ENCODE assay signal across 1 cellular context in the genomic region with DNA sequence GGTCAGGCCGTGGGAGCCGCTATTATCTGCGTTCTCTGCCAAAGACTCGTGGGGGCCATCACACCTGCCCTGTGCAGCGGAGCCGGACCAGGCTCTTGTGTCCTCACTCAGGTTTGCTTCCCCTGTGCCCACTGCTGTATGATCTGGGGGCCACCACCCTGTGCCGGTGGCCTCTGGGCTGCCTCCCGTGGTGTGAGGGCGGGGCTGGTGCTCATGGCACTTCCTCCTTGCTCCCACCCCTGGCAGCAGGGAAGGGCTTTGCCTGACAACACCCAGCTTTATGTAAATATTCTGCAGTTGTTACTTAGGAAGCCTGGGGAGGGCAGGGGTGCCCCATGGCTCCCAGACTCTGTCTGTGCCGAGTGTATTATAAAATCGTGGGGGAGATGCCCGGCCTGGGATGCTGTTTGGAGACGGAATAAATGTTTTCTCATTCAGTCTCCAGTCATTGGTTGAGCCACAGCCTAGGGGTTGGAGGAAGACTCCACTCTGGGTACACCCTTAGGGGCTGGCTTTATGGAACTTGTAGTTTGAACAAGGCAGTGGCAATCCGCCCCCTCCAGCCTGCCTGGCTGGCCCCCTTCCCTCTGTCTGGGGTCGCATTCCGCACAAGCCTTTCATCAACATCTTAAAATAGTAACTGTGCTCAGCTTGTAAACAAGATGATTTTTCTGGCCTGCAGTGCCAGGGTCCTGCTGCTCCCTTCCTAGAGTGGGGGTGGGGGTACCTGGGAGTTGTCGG.
TF ChIP-seq lines count a peak whose summit lies in the region.

No MANE protein-coding gene starts in this region.

TF ChIP-seq in HCT116, 20 proteins besides CTCF, POLR2A, EP300 and RAD21 (continued from another document):
- TF ChIP-seq, protein P1, sequence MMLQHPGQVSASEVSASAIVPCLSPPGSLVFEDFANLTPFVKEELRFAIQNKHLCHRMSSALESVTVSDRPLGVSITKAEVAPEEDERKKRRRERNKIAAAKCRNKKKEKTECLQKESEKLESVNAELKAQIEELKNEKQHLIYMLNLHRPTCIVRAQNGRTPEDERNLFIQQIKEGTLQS (IDR thresholded peaks at IDR 0.05), result no peak
- TF ChIP-seq SRF (IDR thresholded peaks at IDR 0.05; ENCODE audit: low read depth), result no peak
- no peak for TF ChIP-seq CBX3 (IDR thresholded peaks at IDR 0.05; ENCODE audit: low read depth)
- TF ChIP-seq, protein P2, sequence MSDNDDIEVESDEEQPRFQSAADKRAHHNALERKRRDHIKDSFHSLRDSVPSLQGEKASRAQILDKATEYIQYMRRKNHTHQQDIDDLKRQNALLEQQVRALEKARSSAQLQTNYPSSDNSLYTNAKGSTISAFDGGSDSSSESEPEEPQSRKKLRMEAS (IDR thresholded peaks at IDR 0.05), result no peak
- no peak for TF ChIP-seq FOSL1 (IDR thresholded peaks at IDR 0.05; ENCODE audit: low read depth)
- TF ChIP-seq ELF1 (IDR thresholded peaks at IDR 0.05; ENCODE audit: borderline replicate concordance, low read depth), result no peak
- no peak for TF ChIP-seq ZFX (IDR thresholded peaks at IDR 0.05)
- no peak for TF ChIP-seq SIN3A (IDR thresholded peaks at IDR 0.05; ENCODE audit: low read depth)
- TF ChIP-seq YY1 (IDR thresholded peaks at IDR 0.05; ENCODE audit: extremely low read depth, insufficient replicate concordance, low read depth, low read length), result no peak
- TF ChIP-seq, protein P3, sequence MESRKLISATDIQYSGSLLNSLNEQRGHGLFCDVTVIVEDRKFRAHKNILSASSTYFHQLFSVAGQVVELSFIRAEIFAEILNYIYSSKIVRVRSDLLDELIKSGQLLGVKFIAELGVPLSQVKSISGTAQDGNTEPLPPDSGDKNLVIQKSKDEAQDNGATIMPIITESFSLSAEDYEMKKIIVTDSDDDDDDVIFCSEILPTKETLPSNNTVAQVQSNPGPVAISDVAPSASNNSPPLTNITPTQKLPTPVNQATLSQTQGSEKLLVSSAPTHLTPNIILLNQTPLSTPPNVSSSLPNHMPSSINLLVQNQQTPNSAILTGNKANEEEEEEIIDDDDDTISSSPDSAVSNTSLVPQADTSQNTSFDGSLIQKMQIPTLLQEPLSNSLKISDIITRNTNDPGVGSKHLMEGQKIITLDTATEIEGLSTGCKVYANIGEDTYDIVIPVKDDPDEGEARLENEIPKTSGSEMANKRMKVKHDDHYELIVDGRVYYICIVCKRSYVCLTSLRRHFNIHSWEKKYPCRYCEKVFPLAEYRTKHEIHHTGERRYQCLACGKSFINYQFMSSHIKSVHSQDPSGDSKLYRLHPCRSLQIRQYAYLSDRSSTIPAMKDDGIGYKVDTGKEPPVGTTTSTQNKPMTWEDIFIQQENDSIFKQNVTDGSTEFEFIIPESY (IDR thresholded peaks at IDR 0.05; ENCODE audit: extremely low read depth, insufficient replicate concordance, low read length), result no peak
- TF ChIP-seq EZH2 (IDR thresholded peaks at IDR 0.05), result no peak
- no peak for TF ChIP-seq SP1 (IDR thresholded peaks at IDR 0.05; ENCODE audit: low read depth)
- TF ChIP-seq EZH2phosphoT487 (IDR thresholded peaks at IDR 0.05; ENCODE audit: borderline replicate concordance), result no peak
- TF ChIP-seq POLR2AphosphoS5 (IDR thresholded peaks at IDR 0.05; ENCODE audit: low read depth, low read length), result no peak; the same call in none of the 2 replicates
- no peak for TF ChIP-seq CEBPB (IDR thresholded peaks at IDR 0.05; ENCODE audit: low read depth)
- no peak for TF ChIP-seq TCF7L2 (IDR thresholded peaks at IDR 0.05; ENCODE audit: borderline replicate concordance, extremely low read depth, insufficient read depth, insufficient read length)
